In the genomic region with DNA sequence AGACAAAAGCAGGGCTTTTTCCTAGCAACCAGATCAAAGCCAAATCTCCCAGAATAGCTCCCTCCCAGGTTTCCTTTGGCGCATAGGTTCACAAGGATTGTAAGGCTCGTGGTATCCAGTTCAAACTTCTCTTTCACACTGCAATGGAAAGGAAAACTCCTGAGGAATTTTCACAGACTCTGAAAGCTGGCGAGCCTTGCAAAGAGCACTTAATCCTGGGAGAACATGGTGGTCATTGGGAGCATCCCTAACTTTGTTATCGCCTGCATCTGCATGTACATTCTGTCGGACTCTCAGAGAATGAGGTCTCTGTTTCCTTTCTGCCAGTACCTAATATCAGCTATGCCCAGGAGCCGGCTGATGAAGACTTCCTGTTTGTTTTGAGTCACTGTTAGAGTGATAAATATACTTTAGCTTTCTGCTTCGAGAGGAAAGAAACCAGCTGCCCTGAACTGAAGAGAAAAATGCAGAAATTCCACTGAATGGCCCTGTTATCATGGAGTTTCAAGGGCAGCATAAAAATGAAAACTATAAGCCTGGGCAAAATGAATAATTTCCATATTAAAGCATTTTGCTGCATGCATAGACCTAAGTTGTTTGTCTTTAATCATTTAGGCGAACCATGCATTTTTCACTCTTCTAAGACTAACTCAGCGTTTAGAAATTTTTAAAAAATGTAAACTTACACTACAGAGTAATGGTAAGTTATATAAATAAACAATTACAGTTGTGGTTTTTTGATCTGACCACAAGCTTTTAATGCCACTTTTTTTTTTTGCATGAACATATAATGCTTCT, we compare ENCODE assay signal across 8 cellular contexts.
A peak's percentile ranks its signal among the peaks of the same experiment; 100 is the strongest.
DNase-seq lines count a peak whose midpoint lies in the region; ATAC-seq and TF ChIP-seq lines count a peak whose summit lies in the region.

No MANE protein-coding gene starts in this region.

- no peaks in the 10 kb centered on the region for H3K27me3 ChIP-seq in BLaER1
- no peaks in the 10 kb centered on the region for H3K27me3 ChIP-seq in right cardiac atrium (ENCODE audit: control insufficient read depth, insufficient read depth)
- no peaks in the 10 kb centered on the region for H3K27me3 ChIP-seq in thoracic aorta (replicated peaks; ENCODE audit: insufficient read depth)
- no peaks in the 10 kb centered on the region for H3K27me3 ChIP-seq in psoas muscle (ENCODE audit: insufficient read depth in 3 of 3, low read length in 2 of 3)

- peak overlapping the region; percentile 39; the same call in 1 of the 2 replicates for H3K4me3 ChIP-seq in BLaER1
- peak overlapping the region; percentile 18 for H3K4me3 ChIP-seq in right cardiac atrium (ENCODE audit: low read length)
- peak overlapping the region; percentile 58 for H3K4me3 ChIP-seq in thoracic aorta
- no peak overlapping the region for H3K4me3 ChIP-seq in psoas muscle

- H3K36me3 ChIP-seq in BLaER1: no peaks in the 10 kb centered on the region
- H3K36me3 ChIP-seq in thoracic aorta: no peaks in the 10 kb centered on the region
- H3K36me3 ChIP-seq in psoas muscle (ENCODE audit: insufficient read depth in 1 of 2, low read depth in 1 of 2): no peaks in the 10 kb centered on the region

- peaks cover 24% of the 10 kb centered on the region for H3K9me3 ChIP-seq in BLaER1
- no peaks in the 10 kb centered on the region for H3K9me3 ChIP-seq in right cardiac atrium (ENCODE audit: control insufficient read depth, low read length)
- no peaks in the 10 kb centered on the region for H3K9me3 ChIP-seq in thoracic aorta
- no peaks in the 10 kb centered on the region for H3K9me3 ChIP-seq in psoas muscle

- DNase-seq in SK-MEL-5 (ENCODE audit: low read depth, low spot score) (peak; percentile 57), right cardiac atrium (no peak), thoracic aorta (ENCODE audit: low spot score) (no peak), psoas muscle (no peak)

- H3K27ac ChIP-seq in BLaER1 (peak overlapping the region; percentile 73), right cardiac atrium (ENCODE audit: low read length) (peak overlapping the region; percentile 68), thoracic aorta (peak overlapping the region; percentile 40 to 69), psoas muscle (no peak overlapping the region)

- no peaks in the 10 kb centered on the region for H4K20me1 ChIP-seq in BLaER1

- in situ Hi-C loops in SK-MEL-5 (cut with HindIII; ENCODE audit: low pct_unique_long_range_greater_than_20kb, low sequenced_read_pairs): no loop called here

- intact Hi-C loops in right cardiac atrium (cut with DNase I) (no loop called here), psoas muscle (cut with DNase I) (no loop called here)

- no peak for TF ChIP-seq CTCF in thoracic aorta (IDR thresholded peaks at IDR 0.05)
- no peak for TF ChIP-seq CTCF in psoas muscle (IDR thresholded peaks at IDR 0.05)

- peak overlapping the region; percentile 78 for H3K4me2 ChIP-seq in BLaER1

- H3K4me1 ChIP-seq in BLaER1: peaks cover 45% of the 10 kb centered on the region
- H3K4me1 ChIP-seq in right cardiac atrium (ENCODE audit: control insufficient read depth, insufficient read depth, low read length): peaks cover 5% of the 10 kb centered on the region
- peaks cover 11 to 19% of the 10 kb centered on the region in 2 donors for H3K4me1 ChIP-seq in thoracic aorta (ENCODE audit: control insufficient read depth in 1 of 2, low read depth in 2 of 2)
- H3K4me1 ChIP-seq in psoas muscle: no peaks in the 10 kb centered on the region

- 38% methylated on average over 9 of the region's 9 CpGs for WGBS in right cardiac atrium
- WGBS in psoas muscle, 3 donors: 57 to 62% (median 58%) methylated on average over 9 of the region's 9 CpGs

- H3K9ac ChIP-seq in BLaER1: peak overlapping the region; percentile 65

- ATAC-seq in GM19395 (IDR thresholded peaks at IDR 0.05; ENCODE audit: unreplicated experiment) (peak; percentile 89), HG03378 (IDR thresholded peaks at IDR 0.05; ENCODE audit: unreplicated experiment) (peak; percentile 94), right cardiac atrium (peak; percentile 61 to 84), thoracic aorta (ENCODE audit: insufficient number of reproducible peaks, low FRiP score, low read depth) (no peak), psoas muscle (no peak), HG03571 (IDR thresholded peaks at IDR 0.05; ENCODE audit: unreplicated experiment) (no peak)

Comparison
In these comparisons a context has a peak if more than half of its experiments do, and no peak if none do; other contexts are left out.
1. ATAC-seq: peak in GM19395 (single experiment), HG03378 (single experiment) and right cardiac atrium (2 of 2); none in thoracic aorta (single experiment), psoas muscle (0 of 4) and HG03571 (single experiment).